In the genomic region with DNA sequence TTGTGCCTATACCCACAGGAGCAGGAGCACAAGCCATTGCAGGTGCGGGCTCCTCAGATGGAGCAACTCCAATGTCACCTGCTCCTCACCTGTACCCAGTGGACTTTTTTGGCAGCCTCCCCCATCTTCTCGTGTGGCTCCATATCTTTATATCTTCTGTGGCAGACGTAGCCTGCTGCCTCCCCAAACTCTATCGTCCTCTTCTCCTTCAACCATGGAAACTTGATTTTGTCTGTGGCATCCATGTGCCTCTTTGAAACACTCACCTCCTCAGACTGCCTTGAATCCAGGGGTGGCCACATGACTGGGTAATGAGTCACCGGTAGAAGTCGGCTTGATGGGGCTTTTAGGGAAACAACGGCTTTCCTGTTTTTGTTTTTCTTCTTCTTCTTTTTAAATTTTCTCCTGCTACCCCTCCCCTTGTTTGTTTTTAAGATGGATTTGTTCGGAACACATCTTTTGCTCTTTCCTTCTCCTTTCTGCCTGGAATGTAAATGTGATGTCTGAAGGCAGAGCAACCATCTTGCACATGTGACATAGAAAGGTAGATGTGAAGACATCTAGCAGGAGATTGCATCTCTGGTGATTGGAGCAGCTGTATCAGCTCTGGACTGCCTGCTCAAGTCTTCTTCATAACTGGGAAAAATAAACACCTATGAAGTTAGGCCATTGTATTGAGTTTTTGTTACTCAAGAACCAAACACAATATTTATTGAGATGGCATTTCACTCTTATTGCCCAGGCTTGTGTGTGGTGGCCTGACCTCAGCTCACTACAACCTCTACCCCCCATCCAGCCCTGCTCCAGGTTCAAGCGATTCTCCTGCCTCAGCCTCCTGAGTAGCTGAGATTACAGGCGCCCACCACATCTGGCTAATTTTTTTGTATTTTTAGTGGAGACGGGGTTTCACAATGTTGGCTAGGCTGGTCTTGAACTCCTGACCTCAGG, we compare ENCODE assay signal across 8 cellular contexts.
DNase-seq lines count a peak whose midpoint lies in the region; ATAC-seq and TF ChIP-seq lines count a peak whose summit lies in the region.

No MANE protein-coding gene starts in this region.

- intact Hi-C loops in Right ventricle myocardium inferior (cut with DNase I) = no loop called here

- H3K9me3 ChIP-seq in SJCRH30 (replicated peaks) = no peaks in the 10 kb centered on the region

- H3K4me3 ChIP-seq in SJCRH30 (no peak overlapping the region), astrocyte of the spinal cord (ENCODE audit: low read depth, low read length) (no peak overlapping the region)

- POLR2A ChIA-PET in naive thymus-derived CD8-positive, alpha-beta T cell (lab: Charles Lee) = interaction anchor here (0.6 to 1.7 kb wide), 6 partner anchors 12 to 358 kb away, joined by 3 to 13 read pairs (median 4); a partner anchor contains a TSS

- peaks cover 31 to 77% (median 67%) of the 10 kb centered on the region in 4 donors for H3K4me1 Mint-ChIP-seq in naive thymus-derived CD8-positive, alpha-beta T cell
- no peaks in the 10 kb centered on the region for H3K4me1 Mint-ChIP-seq in glutamatergic neuron (ENCODE audit: low read depth, unreplicated experiment)

- H3K4me1 ChIP-seq in SJCRH30 = peaks cover 10% of the 10 kb centered on the region; the same call in 1 of the 2 replicates

- no peaks in the 10 kb centered on the region for H3K27me3 ChIP-seq in SJCRH30

- TF ChIP-seq CTCF in astrocyte of the spinal cord (IDR thresholded peaks at IDR 0.05; ENCODE audit: low read depth, low read length) = no peak
- TF ChIP-seq CTCF in glutamatergic neuron (IDR thresholded peaks at IDR 0.05; ENCODE audit: partially characterized antibody, unreplicated experiment) = no peak

- H3K27me3 Mint-ChIP-seq in naive thymus-derived CD8-positive, alpha-beta T cell = no peaks in the 10 kb centered on the region
- H3K27me3 Mint-ChIP-seq in glutamatergic neuron (ENCODE audit: unreplicated experiment) = no peaks in the 10 kb centered on the region

- peak overlapping the region; percentile 5 to 98 (median 62) for H3K27ac Mint-ChIP-seq in naive thymus-derived CD8-positive, alpha-beta T cell
- no peak overlapping the region for H3K27ac Mint-ChIP-seq in glutamatergic neuron (ENCODE audit: unreplicated experiment)

- H3K27ac ChIP-seq in SJCRH30 = peak overlapping the region; percentile 31; the same call in 1 of the 2 replicates

- in situ Hi-C loops in astrocyte of the spinal cord (cut with HindIII; ENCODE audit: low sequenced_read_pairs) = no loop called here

- peak overlapping the region in 6 of 10 donors; percentile 35 to 77 (median 54) for H3K4me3 Mint-ChIP-seq in naive thymus-derived CD8-positive, alpha-beta T cell
- no peak overlapping the region for H3K4me3 Mint-ChIP-seq in glutamatergic neuron (ENCODE audit: unreplicated experiment)

- DNase-seq in Daoy (ENCODE audit: low read depth) (peak; percentile 81), SJCRH30 (peak in 1 of 2 experiments; percentile 33), astrocyte of the spinal cord (ENCODE audit: low read depth, low spot score) (peak; percentile 82), NCI-H82 (lab: John Stamatoyannopoulos, UW) (no peak), glutamatergic neuron (no peak), Right ventricle myocardium inferior (ENCODE audit: missing footprints) (no peak)
- DNase-seq in naive thymus-derived CD8-positive, alpha-beta T cell = peak in 3 of 10 donors; percentile 16 to 69 (median 50)

- no peaks in the 10 kb centered on the region for H3K36me3 ChIP-seq in SJCRH30

- ATAC-seq in naive thymus-derived CD8-positive, alpha-beta T cell = peak; percentile 70 to 89
- ATAC-seq in GM19351 (IDR thresholded peaks at IDR 0.05; ENCODE audit: unreplicated experiment) = no peak
- ATAC-seq in Right ventricle myocardium inferior = no peak

- H3K9me3 Mint-ChIP-seq in naive thymus-derived CD8-positive, alpha-beta T cell = no peaks in the 10 kb centered on the region
- no peaks in the 10 kb centered on the region for H3K9me3 Mint-ChIP-seq in glutamatergic neuron (ENCODE audit: unreplicated experiment)

- H3K36me3 Mint-ChIP-seq in naive thymus-derived CD8-positive, alpha-beta T cell = peaks cover 0 to 2% (median 0%) of the 10 kb centered on the region in 3 donors
- no peaks in the 10 kb centered on the region for H3K36me3 Mint-ChIP-seq in glutamatergic neuron (ENCODE audit: unreplicated experiment)

Comparison
In these comparisons a context has a peak if more than half of its experiments do, and no peak if none do; other contexts are left out.
1. DNase-seq: peak in Daoy (single experiment) and astrocyte of the spinal cord (single experiment); none in NCI-H82 (single experiment), glutamatergic neuron (single experiment) and Right ventricle myocardium inferior (single experiment).
2. ATAC-seq: peak in naive thymus-derived CD8-positive, alpha-beta T cell (2 of 2); none in GM19351 (single experiment) and Right ventricle myocardium inferior (single experiment).